In genomic region chr4:184929476-184929875, GRCh38 we compare ENCODE assay signal across 5 cellular contexts.
"Had no signal": no experiment of that assay in that cellular context is flagged by ENCODE, and none has a peak within 500 bp of the region (broad histone marks: within the 10 kb centered on the region; RNA-seq: fewer than 3 reads in every experiment).

No MANE protein-coding gene starts in this region.

- H3K27ac Mint-ChIP-seq: IgD-negative memory B cell had no signal

- H3K27me3 Mint-ChIP-seq: IgD-negative memory B cell had no signal

- H3K27ac ChIP-seq: HL-60 had no signal

- H3K4me3 ChIP-seq: K562 had no signal

- H3K4me1 Mint-ChIP-seq: IgD-negative memory B cell had no signal

- DNase-seq: IMR-90, KBM-7 had no signal
